Comparison of ENCODE assay signal across 38 cellular contexts in genomic region chr7:158557441-158557755, GRCh38. TPM values are rescaled to one million over a fixed set of nuclear protein-coding genes. Genes with fewer than 3 reads are reported as not detected.
"Had no signal": no experiment of that assay in that cellular context is flagged by ENCODE, and none has a peak within 500 bp of the region (broad histone marks: within the 10 kb centered on the region; RNA-seq: fewer than 3 reads in every experiment).

No MANE protein-coding gene starts in this region.

- H3K9me3 ChIP-seq: ascending aorta had no signal

- H3K27ac Mint-ChIP-seq: activated B cell treated with CpG ODN at 0.5 μM for 24 hours; activated CD4-positive, alpha-beta memory T cell treated with anti-CD3 and anti-CD28 coated beads for 36 hours; activated CD4-positive, alpha-beta T cell treated with anti-CD3 and anti-CD28 coated beads, Interleukin-2, amount 10 ng/mL, durations not matched to agents 24 days and 14 days; activated CD8-positive, alpha-beta T cell treated with anti-CD3 and anti-CD28 coated beads for 36 hours; activated naive CD4-positive, alpha-beta T cell treated with anti-CD3 and anti-CD28 coated beads, Interleukin-2, amount 10 ng/mL, durations not matched to agents 7 days and 5 days; activated naive CD4-positive, alpha-beta T cell treated with anti-CD3 and anti-CD28 coated beads, Interleukin-2, amount 50 U/mL, for 24 hours; activated naive CD8-positive, alpha-beta T cell; activated naive CD8-positive, alpha-beta T cell treated with anti-CD3 and anti-CD28 coated beads, Interleukin-2, amount 10 ng/mL, durations not matched to agents 7 days and 5 days; activated naive CD8-positive, alpha-beta T cell treated with anti-CD3 and anti-CD28 coated beads, Interleukin-2, amount 50 U/mL, for 24 hours; activated T-cell treated with anti-CD3 and anti-CD28 coated beads, Interleukin-2, amount 50 U/mL, for 72 hours; activated T-helper 1 cell treated with anti-CD3 and anti-CD28 coated beads, Interleukin-12 subunit alpha, Interleukin-12 subunit beta, Interleukin-2, Interleukin-4 antibody, amounts not matched to agents 30 ng/mL and 10 ng/mL and 1 ng/mL, durations not matched to agents 14 hours and 24 hours and 36 hours; activated T-helper 17 cell treated with anti-CD3 and anti-CD28 coated beads, Interleukin-2, amount 50 U/mL, for 72 hours; brain; T-helper 1 cell treated with Interleukin-12 subunit alpha and Interleukin-12 subunit beta and Interleukin-4 antibody, amounts not matched to agents 30 μg/mL and 1 μg/mL, for 36 hours; T-helper 2 cell treated with Interferon-gamma antibody and Interleukin-4, amounts not matched to agents 5 μg/mL and 100 μg/mL, for 36 hours had no signal

- H3K27ac ChIP-seq: ascending aorta, cardiac muscle cell, VCaP had no signal

- ATAC-seq: activated CD8-positive, alpha-beta T cell treated with anti-CD3 and anti-CD28 coated beads for 36 hours; activated naive CD8-positive, alpha-beta T cell treated with anti-CD3 and anti-CD28 coated beads, Interleukin-2, amount 50 U/mL, for 24 hours; activated T-cell treated with anti-CD3 and anti-CD28 coated beads, Interleukin-2, amount 50 U/mL, for 4 hours; activated T-cell treated with anti-CD3 and anti-CD28 coated beads, Interleukin-2, amount 50 U/mL, for 72 hours; activated T-helper 17 cell treated with anti-CD3 and anti-CD28 coated beads, Interleukin-2, amount 50 U/mL, for 72 hours had no signal

- H3K4me1 ChIP-seq: ascending aorta had no signal

- H3K27me3 ChIP-seq: ascending aorta, cardiac muscle cell had no signal

- H3K4me3 ChIP-seq: ascending aorta, cardiac muscle cell had no signal

- H3K36me3 Mint-ChIP-seq: activated CD4-positive, alpha-beta memory T cell treated with anti-CD3 and anti-CD28 coated beads for 36 hours; activated naive CD4-positive, alpha-beta T cell treated with anti-CD3 and anti-CD28 coated beads, Interleukin-2, amount 10 ng/mL, durations not matched to agents 7 days and 5 days; activated naive CD4-positive, alpha-beta T cell treated with anti-CD3 and anti-CD28 coated beads, Interleukin-2, amount 50 U/mL, for 24 hours; activated naive CD8-positive, alpha-beta T cell; activated naive CD8-positive, alpha-beta T cell treated with anti-CD3 and anti-CD28 coated beads, Interleukin-2, amount 10 ng/mL, durations not matched to agents 7 days and 5 days had no signal

- FAIRE-seq: bronchial epithelial cell, TTC549 had no signal

- H3K36me3 ChIP-seq: ascending aorta, cardiac muscle cell had no signal

- H3K4me1 Mint-ChIP-seq: activated CD4-positive, alpha-beta T cell treated with anti-CD3 and anti-CD28 coated beads, Interleukin-2, amount 10 ng/mL, durations not matched to agents 24 days and 14 days; activated naive CD4-positive, alpha-beta T cell treated with anti-CD3 and anti-CD28 coated beads, Interleukin-2, amount 10 ng/mL, durations not matched to agents 7 days and 5 days; activated naive CD4-positive, alpha-beta T cell treated with anti-CD3 and anti-CD28 coated beads, Interleukin-2, amount 50 U/mL, for 24 hours; activated naive CD8-positive, alpha-beta T cell treated with anti-CD3 and anti-CD28 coated beads, Interleukin-2, amount 10 ng/mL, durations not matched to agents 7 days and 5 days; activated naive CD8-positive, alpha-beta T cell treated with anti-CD3 and anti-CD28 coated beads, Interleukin-2, amount 50 U/mL, for 24 hours; central memory CD8-positive, alpha-beta T cell had no signal

- DNase-seq: activated B cell treated with CpG ODN at 0.5 μM for 24 hours; activated CD4-positive, alpha-beta memory T cell treated with anti-CD3 and anti-CD28 coated beads for 36 hours; activated CD4-positive, alpha-beta T cell treated with anti-CD3 and anti-CD28 coated beads for 4 hours; activated CD4-positive, alpha-beta T cell treated with anti-CD3 and anti-CD28 coated beads, Interleukin-2, amount 10 ng/mL, durations not matched to agents 24 days and 14 days; activated CD4-positive, alpha-beta T cell treated with anti-CD3 and anti-CD28 coated beads, Interleukin-2, amount 50 U/mL, for 1 hour; activated CD4-positive, alpha-beta T cell treated with anti-CD3 and anti-CD28 coated beads, Interleukin-2, amount 50 U/mL, for 4 hours; activated CD4-positive, CD25-positive, alpha-beta regulatory T cell treated with anti-CD3 and anti-CD28 coated beads, Interleukin-2, amount 50 U/mL, for 72 hours; activated CD8-positive, alpha-beta memory T cell treated with anti-CD3 and anti-CD28 coated beads, Interleukin-2, amount 50 U/mL, for 4 hours; activated CD8-positive, alpha-beta T cell treated with anti-CD3 and anti-CD28 coated beads for 36 hours; activated gamma-delta T cell treated with Interleukin-2 at 50 U/mL for 16 hours; activated naive CD4-positive, alpha-beta T cell treated with anti-CD3 and anti-CD28 coated beads, Interleukin-2, amount 10 ng/mL, durations not matched to agents 7 days and 5 days; activated naive CD4-positive, alpha-beta T cell treated with Interleukin-2 at 50 U/mL for 16 hours; activated naive CD8-positive, alpha-beta T cell treated with anti-CD3 and anti-CD28 coated beads, Interleukin-2, amount 10 ng/mL, durations not matched to agents 7 days and 5 days; activated naive CD8-positive, alpha-beta T cell treated with anti-CD3 and anti-CD28 coated beads, Interleukin-2, amount 50 U/mL, for 24 hours; activated T-cell treated with anti-CD3 and anti-CD28 coated beads for 4 hours; activated T-cell treated with anti-CD3 and anti-CD28 coated beads, Interleukin-2, amount 50 U/mL, for 1 hour; activated T-cell treated with anti-CD3 and anti-CD28 coated beads, Interleukin-2, amount 50 U/mL, for 4 hours; activated T-cell treated with anti-CD3 and anti-CD28 coated beads, Interleukin-2, amount 50 U/mL, for 72 hours; amygdala; anterior cingulate cortex; caudate nucleus; cerebellar nuclear complex; T-helper 1 cell; T-helper 2 cell; T-helper 9 cell had no signal

- H3K9me3 Mint-ChIP-seq: activated B cell treated with CpG ODN at 0.5 μM for 24 hours; activated CD4-positive, alpha-beta memory T cell treated with anti-CD3 and anti-CD28 coated beads for 36 hours; activated CD8-positive, alpha-beta T cell treated with anti-CD3 and anti-CD28 coated beads for 36 hours; activated naive CD4-positive, alpha-beta T cell treated with anti-CD3 and anti-CD28 coated beads, Interleukin-2, amount 50 U/mL, for 24 hours; central memory CD8-positive, alpha-beta T cell; T-helper 1 cell treated with Interleukin-12 subunit alpha and Interleukin-12 subunit beta and Interleukin-4 antibody, amounts not matched to agents 30 μg/mL and 1 μg/mL, for 36 hours had no signal

- H3K4me3 Mint-ChIP-seq: activated B cell treated with CpG ODN at 0.5 μM for 24 hours; activated CD4-positive, alpha-beta memory T cell treated with anti-CD3 and anti-CD28 coated beads for 36 hours; activated CD4-positive, alpha-beta T cell treated with anti-CD3 and anti-CD28 coated beads, Interleukin-2, amount 10 ng/mL, durations not matched to agents 24 days and 14 days; activated CD8-positive, alpha-beta T cell treated with anti-CD3 and anti-CD28 coated beads for 36 hours; activated naive CD4-positive, alpha-beta T cell treated with anti-CD3 and anti-CD28 coated beads, Interleukin-2, amount 10 ng/mL, durations not matched to agents 7 days and 5 days; activated naive CD4-positive, alpha-beta T cell treated with anti-CD3 and anti-CD28 coated beads, Interleukin-2, amount 50 U/mL, for 24 hours; activated naive CD8-positive, alpha-beta T cell; activated naive CD8-positive, alpha-beta T cell treated with anti-CD3 and anti-CD28 coated beads, Interleukin-2, amount 10 ng/mL, durations not matched to agents 7 days and 5 days; activated naive CD8-positive, alpha-beta T cell treated with anti-CD3 and anti-CD28 coated beads, Interleukin-2, amount 50 U/mL, for 24 hours; activated T-cell treated with anti-CD3 and anti-CD28 coated beads, Interleukin-2, amount 50 U/mL, for 4 hours; activated T-cell treated with anti-CD3 and anti-CD28 coated beads, Interleukin-2, amount 50 U/mL, for 72 hours; activated T-helper 1 cell treated with anti-CD3 and anti-CD28 coated beads, Interleukin-12 subunit alpha, Interleukin-12 subunit beta, Interleukin-2, Interleukin-4 antibody, amounts not matched to agents 30 ng/mL and 10 ng/mL and 1 ng/mL, durations not matched to agents 14 hours and 24 hours and 36 hours; activated T-helper 17 cell treated with anti-CD3 and anti-CD28 coated beads, Interleukin-2, amount 50 U/mL, for 72 hours; brain; central memory CD8-positive, alpha-beta T cell; T-helper 1 cell treated with Interleukin-12 subunit alpha and Interleukin-12 subunit beta and Interleukin-4 antibody, amounts not matched to agents 30 μg/mL and 1 μg/mL, for 36 hours; T-helper 2 cell treated with Interferon-gamma antibody and Interleukin-4, amounts not matched to agents 5 μg/mL and 100 μg/mL, for 36 hours had no signal

- H3K27me3 Mint-ChIP-seq: brain had no signal

RNA-seq across cellular contexts. Expression of gene PTPRN2, which starts 30.2 kb away (rescaled TPM):
- total RNA-seq: cardiac muscle cell had no signal
